8 cellular contexts compared by ENCODE assay signal in the genomic region with DNA sequence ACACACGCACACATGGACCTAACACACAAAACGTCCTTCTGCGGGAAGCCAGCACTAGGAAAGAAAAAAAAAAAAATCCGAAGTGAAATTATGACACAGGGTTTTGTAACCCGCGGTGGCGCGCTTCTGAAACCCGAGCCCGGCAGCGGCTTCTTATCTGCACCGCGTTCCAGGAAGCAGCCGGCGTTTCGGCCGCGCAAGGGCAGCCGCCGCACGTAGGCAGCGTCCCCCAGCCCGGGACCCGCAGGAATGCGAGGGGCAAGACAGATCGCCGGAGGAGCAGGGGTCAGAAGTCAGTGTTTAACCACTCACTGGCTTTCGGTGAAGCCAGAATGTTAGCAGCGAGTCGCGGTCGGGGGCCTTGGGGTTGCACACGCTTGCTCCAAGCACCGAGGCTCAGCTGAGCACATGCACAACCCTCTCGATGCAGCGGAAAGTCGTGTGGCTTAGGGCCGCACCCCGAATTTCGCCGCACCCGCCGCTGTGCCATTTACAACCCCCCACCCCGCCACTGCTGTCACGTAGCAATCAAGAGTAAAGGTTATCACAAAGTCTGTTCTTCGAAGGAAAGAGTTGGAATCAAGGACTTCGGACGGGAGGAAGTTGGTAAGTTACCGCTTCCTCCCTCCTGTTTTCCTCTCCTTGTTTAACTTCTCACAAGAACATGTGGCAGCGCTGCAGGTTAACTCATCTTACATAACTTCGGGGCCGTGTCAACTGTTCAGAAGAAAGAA.
DNase-seq lines count a peak whose midpoint lies in the region; ATAC-seq lines count a peak whose summit lies in the region.

No MANE protein-coding gene starts in this region.

- 12 to 16% methylated on average over 52 of the region's 52 CpGs for WGBS in ectodermal cell, 2 experiments

- H3K36me3 ChIP-seq in ectodermal cell (ENCODE audit: control insufficient read depth, insufficient read depth, low read length), result no peaks in the 10 kb centered on the region

- H3K27me3 ChIP-seq in ectodermal cell (ENCODE audit: control insufficient read depth, insufficient read depth, low read length, poor library complexity, severe bottlenecking), result peaks cover 25% of the 10 kb centered on the region

- H3K4me3 ChIP-seq in ectodermal cell (ENCODE audit: insufficient read depth, low read depth, low read length), result peak overlapping the region; percentile 45

- H3K4me1 ChIP-seq in ectodermal cell (ENCODE audit: control insufficient read depth, insufficient read depth, low read length), result peaks cover 5% of the 10 kb centered on the region

- H3K9me3 ChIP-seq in ectodermal cell (ENCODE audit: control insufficient read depth, low read length), result no peaks in the 10 kb centered on the region

- ATAC-seq in GM18499 (IDR thresholded peaks at IDR 0.05; ENCODE audit: insufficient read depth, unreplicated experiment), result peak; percentile 45
- ATAC-seq in HG02938 (IDR thresholded peaks at IDR 0.05; ENCODE audit: unreplicated experiment), result peak; percentile 39

- peak; percentile 11 for DNase-seq in NCI-H526 treated with DMSO at 0.1 percent for 48 hours (lab: John Stamatoyannopoulos, UW)
- peak; percentile 37 to 41 for DNase-seq in activated CD8-positive, alpha-beta memory T cell treated with anti-CD3 and anti-CD28 coated beads for 1 hour (ENCODE audit: extremely low read depth in 1 of 2, low read depth in 1 of 2)
- peak; percentile 68 for DNase-seq in medulla oblongata (ENCODE audit: extremely low spot score)
- peak; percentile 79 to 87 (median 82) for DNase-seq in stimulated activated CD4-positive, alpha-beta T cell treated with anti-CD3 and anti-CD28 coated beads, TNF-alpha, amount 100 ng/mL, for 48 hours (ENCODE audit: low read depth in 3 of 3)
- DNase-seq in NCI-H1048 (lab: John Stamatoyannopoulos, UW), result no peak

- peak overlapping the region; percentile 81 for H3K27ac ChIP-seq in ectodermal cell (ENCODE audit: insufficient read depth, low read depth, low read length, poor library complexity, severe bottlenecking)
